13 cellular contexts compared by ENCODE assay signal in genomic region chr6:11711994-11712698, GRCh38.
DNase-seq lines count a peak whose midpoint lies in the region; ATAC-seq, FAIRE-seq and TF ChIP-seq lines count a peak whose summit lies in the region.
"Had no signal": no experiment of that assay in that cellular context is flagged by ENCODE, and none has a peak within 500 bp of the region (broad histone marks: within the 10 kb centered on the region; RNA-seq: fewer than 3 reads in every experiment).

No MANE protein-coding gene starts in this region.

- H3K9me3 Mint-ChIP-seq in stimulated activated naive B cell treated with anti-CD40 and anti-IgM and Interleukin-4, amounts not matched to agents 10 μg/mL and 1 μg/mL and 100 μg/mL, for 72 hours = peaks cover 0 to 3% of the 10 kb centered on the region in 2 donors

- TF ChIP-seq RAD21 in GM12878 (IDR thresholded peaks at IDR 0.05; ENCODE audit: insufficient read depth, low read depth, low read length) = no peak

- no peak for TF ChIP-seq POLR2A in GM12878 (IDR thresholded peaks at IDR 0.05; ENCODE audit: low read depth, low read length)

- no peaks in the 10 kb centered on the region for H3K79me2 ChIP-seq in OCI-LY1 (ENCODE audit: insufficient read depth, low read length)
- no peaks in the 10 kb centered on the region; the same call in 1 of the 2 replicates for H3K79me2 ChIP-seq in GM12878 (ENCODE audit: control insufficient read depth, insufficient read depth, low read length)

- no peaks in the 10 kb centered on the region for H3K9me3 ChIP-seq in OCI-LY1 (ENCODE audit: low read length)
- peaks cover 2% of the 10 kb centered on the region; the same call in 2 of the 3 replicates for H3K9me3 ChIP-seq in GM12878 (replicated peaks; ENCODE audit: control insufficient read depth, insufficient read depth, low read length)
- H3K9me3 ChIP-seq: body of pancreas, tibial nerve had no signal

- in situ Hi-C loops in GM12878 (cut with MboI) = loop anchor here (5.0 to 25.0 kb wide), 2 partner anchors 120 to 300 kb away; partner anchors contain the start of gene HIVEP1

- CTCF ChIA-PET in GM12878 (lab: Yijun Ruan, JAX) = interaction anchor here (0.7 to 6.3 kb wide), 14 partner anchors 9 to 894 kb away, joined by 3 to 56 read pairs (median 4); no protein-coding TSS in a partner anchor

- SMC1A ChIA-PET in GM12878 (lab: Charles Lee; ENCODE audit: uncharacterized antibody, unreplicated experiment) = interaction anchor here (0.7 to 9.7 kb wide), 35 partner anchors 10 to 579 kb away, joined by 3 to 151 read pairs (median 5); no protein-coding TSS in a partner anchor

- POLR2A ChIA-PET in GM12878 (lab: Charles Lee) = interaction anchor here (0.9 to 7.8 kb wide), 13 partner anchors 11 to 658 kb away, joined by 3 to 69 read pairs (median 4); no protein-coding TSS in a partner anchor

- H3K36me3 ChIP-seq in OCI-LY1 (ENCODE audit: insufficient read depth, low read length) (no peaks in the 10 kb centered on the region; the same call in 1 of the 2 replicates), GM12878 (ENCODE audit: control insufficient read depth in 2 of 2, insufficient read depth in 2 of 2, low read length in 1 of 2) (no peaks in the 10 kb centered on the region)
- H3K36me3 ChIP-seq: tibial nerve had no signal

- peaks cover 54% of the 10 kb centered on the region for H3K4me1 ChIP-seq in OCI-LY1 (ENCODE audit: insufficient read depth, low read length, severe bottlenecking)
- peaks cover 45% of the 10 kb centered on the region for H3K4me1 ChIP-seq in GM12878 (ENCODE audit: control insufficient read depth, insufficient read depth, low read length)
- H3K4me1 ChIP-seq: body of pancreas had no signal

- peak; percentile 32 for DNase-seq in activated naive CD4-positive, alpha-beta T cell treated with Interleukin-2 at 50 U/mL for 16 hours
- no peak for DNase-seq in activated naive CD4-positive, alpha-beta T cell (lab: John Stamatoyannopoulos, UW)
- DNase-seq in GM12878 (ENCODE audit: low read depth, low spot score) = no peak
- no peak for DNase-seq in stimulated activated naive B cell treated with anti-CD40 and anti-IgM and Interleukin-4, amounts not matched to agents 10 μg/mL and 1 μg/mL and 100 μg/mL, for 72 hours
- no peak for DNase-seq in EL
- no peak for DNase-seq in DMS153 treated with DMSO at 0.1 percent for 48 hours (lab: John Stamatoyannopoulos, UW; ENCODE audit: unreplicated experiment)
- DNase-seq: NCI-H1694 had no signal

- TF ChIP-seq CTCF in OCI-LY1 (IDR thresholded peaks at IDR 0.05; ENCODE audit: low read length) = no peak
- TF ChIP-seq CTCF in GM12878 (IDR thresholded peaks at IDR 0.05 in 2 of 3, conservative IDR thresholded peaks at IDR 0.05 in 1 of 3; ENCODE audit: control insufficient read depth in 2 of 3, extremely low read depth in 1 of 3, insufficient read depth in 1 of 3, low read depth in 3 of 3, low read length in 3 of 3) = no peak

- H3F3A ChIP-seq in OCI-LY1 (ENCODE audit: insufficient read depth, low read length) = no peaks in the 10 kb centered on the region

- under 1% methylated on average over 9 of the region's 9 CpGs for WGBS in GM12878 (ENCODE audit: insufficient coverage, insufficient replicate concordance, low lambda C conversion rate, missing lambda C conversion rate)

- TSS peak; percentile 67 for BruUV-seq in GM12878 (replicated peaks; lab: Mats Ljungman, UMichigan)

- H3K27ac ChIP-seq in OCI-LY1 (ENCODE audit: low read depth, low read length, poor library complexity, severe bottlenecking) (no peak overlapping the region), GM12878 (ENCODE audit: control insufficient read depth, insufficient read depth) (peak overlapping the region; percentile 75)
- H3K27ac ChIP-seq: body of pancreas, VCaP had no signal

- peak overlapping the region; percentile 30 to 36 for H3K4me3 Mint-ChIP-seq in stimulated activated naive B cell treated with anti-CD40 and anti-IgM and Interleukin-4, amounts not matched to agents 10 μg/mL and 1 μg/mL and 100 μg/mL, for 72 hours

- no peaks in the 10 kb centered on the region for H3K9me2 ChIP-seq in OCI-LY1 (ENCODE audit: low read depth, low read length)

- H4K20me1 ChIP-seq in OCI-LY1 (ENCODE audit: insufficient read depth, low read length) (no peaks in the 10 kb centered on the region), GM12878 (ENCODE audit: control insufficient read depth, insufficient read depth) (no peaks in the 10 kb centered on the region)

- H3K4me1 Mint-ChIP-seq in stimulated activated naive B cell treated with anti-CD40 and anti-IgM and Interleukin-4, amounts not matched to agents 10 μg/mL and 1 μg/mL and 100 μg/mL, for 72 hours = peaks cover 52 to 74% of the 10 kb centered on the region in 2 donors

- TF ChIP-seq EP300 in GM12878 (IDR thresholded peaks at IDR 0.05; ENCODE audit: borderline replicate concordance in 1 of 2, control insufficient read depth in 1 of 2, low read depth in 2 of 2, low read length in 2 of 2) = peak in 1 of 2 experiments; percentile 67; a peak in 2 of 4 replicates

- ATAC-seq in GM12878 (peak; percentile 46), GM18907 (IDR thresholded peaks at IDR 0.05; ENCODE audit: unreplicated experiment) (no peak)
- no peak for ATAC-seq in stimulated activated naive B cell treated with anti-CD40 and anti-IgM and Interleukin-4, amounts not matched to agents 10 μg/mL and 1 μg/mL and 100 μg/mL, for 72 hours (replicated peaks)
- ATAC-seq: Panc1 had no signal

- no peak for FAIRE-seq in GM12878 (lab: Jason Lieb, UNC)

- no peak overlapping the region for H2AFZ ChIP-seq in OCI-LY1 (ENCODE audit: low read length)
- H2AFZ ChIP-seq in GM12878 (ENCODE audit: control insufficient read depth, low read depth, low read length) = peak overlapping the region; percentile 63

- H3K36me3 Mint-ChIP-seq in stimulated activated naive B cell treated with anti-CD40 and anti-IgM and Interleukin-4, amounts not matched to agents 10 μg/mL and 1 μg/mL and 100 μg/mL, for 72 hours = peaks cover 35 to 40% of the 10 kb centered on the region in 2 donors

- peak overlapping the region; percentile 5; the same call in 1 of the 2 replicates for H3K4me2 ChIP-seq in OCI-LY1 (ENCODE audit: low read length)
- peak overlapping the region; percentile 18 for H3K4me2 ChIP-seq in GM12878 (ENCODE audit: control insufficient read depth, insufficient read depth)

- no peak overlapping the region for H3K9ac ChIP-seq in OCI-LY1 (ENCODE audit: low read length)
- H3K9ac ChIP-seq in GM12878 (ENCODE audit: control insufficient read depth, insufficient read depth, low read length) = peak overlapping the region; percentile 46

- H3K27ac Mint-ChIP-seq in stimulated activated naive B cell treated with anti-CD40 and anti-IgM and Interleukin-4, amounts not matched to agents 10 μg/mL and 1 μg/mL and 100 μg/mL, for 72 hours = peak overlapping the region; percentile 90

- RAD21 ChIA-PET in GM12878 (lab: Charles Lee; ENCODE audit: unreplicated experiment) = interaction anchor here (0.6 to 7.4 kb wide), 31 partner anchors 10 to 896 kb away, joined by 3 to 117 read pairs (median 4); partner anchors contain the start of genes EDN1 and HIVEP1

- H3K27me3 Mint-ChIP-seq in stimulated activated naive B cell treated with anti-CD40 and anti-IgM and Interleukin-4, amounts not matched to agents 10 μg/mL and 1 μg/mL and 100 μg/mL, for 72 hours = no peaks in the 10 kb centered on the region

- H3K4me3 ChIP-seq in OCI-LY1 (ENCODE audit: low read depth, low read length, poor library complexity, severe bottlenecking) (no peak overlapping the region), GM12878 (no peak overlapping the region)
- H3K4me3 ChIP-seq: body of pancreas had no signal

- intact Hi-C loops in GM12878 (cut with micrococcal nuclease; ENCODE audit: unreplicated experiment) = loop anchor here (1.0 to 5.0 kb wide), 8 partner anchors 20 to 645 kb away; partner anchors contain the start of genes EDN1 and HIVEP1

- no peaks in the 10 kb centered on the region for H3K27me3 ChIP-seq in OCI-LY1 (ENCODE audit: insufficient read depth, low read length)
- no peaks in the 10 kb centered on the region for H3K27me3 ChIP-seq in GM12878 (replicated peaks in 1 of 2; ENCODE audit: control insufficient read depth in 2 of 2, insufficient read depth in 2 of 2, low read length in 1 of 2)
- H3K27me3 ChIP-seq: body of pancreas, tibial nerve had no signal

TF ChIP-seq in GM12878, 131 proteins besides CTCF, POLR2A, EP300 and RAD21 (continues in another document):
- TF ChIP-seq TCF12 (IDR thresholded peaks at IDR 0.05; ENCODE audit: low read depth, low read length) = no peak
- peak in 1 of 2 experiments; percentile 5; a peak in 1 of 4 replicates for TF ChIP-seq BHLHE40 (IDR thresholded peaks at IDR 0.05; ENCODE audit: borderline replicate concordance in 1 of 2, low read depth in 2 of 2, low read length in 1 of 2)
- no peak for TF ChIP-seq E4F1 (IDR thresholded peaks at IDR 0.05; ENCODE audit: borderline replicate concordance, partially characterized antibody)
